9 cellular contexts compared by ENCODE assay signal in the genomic region with DNA sequence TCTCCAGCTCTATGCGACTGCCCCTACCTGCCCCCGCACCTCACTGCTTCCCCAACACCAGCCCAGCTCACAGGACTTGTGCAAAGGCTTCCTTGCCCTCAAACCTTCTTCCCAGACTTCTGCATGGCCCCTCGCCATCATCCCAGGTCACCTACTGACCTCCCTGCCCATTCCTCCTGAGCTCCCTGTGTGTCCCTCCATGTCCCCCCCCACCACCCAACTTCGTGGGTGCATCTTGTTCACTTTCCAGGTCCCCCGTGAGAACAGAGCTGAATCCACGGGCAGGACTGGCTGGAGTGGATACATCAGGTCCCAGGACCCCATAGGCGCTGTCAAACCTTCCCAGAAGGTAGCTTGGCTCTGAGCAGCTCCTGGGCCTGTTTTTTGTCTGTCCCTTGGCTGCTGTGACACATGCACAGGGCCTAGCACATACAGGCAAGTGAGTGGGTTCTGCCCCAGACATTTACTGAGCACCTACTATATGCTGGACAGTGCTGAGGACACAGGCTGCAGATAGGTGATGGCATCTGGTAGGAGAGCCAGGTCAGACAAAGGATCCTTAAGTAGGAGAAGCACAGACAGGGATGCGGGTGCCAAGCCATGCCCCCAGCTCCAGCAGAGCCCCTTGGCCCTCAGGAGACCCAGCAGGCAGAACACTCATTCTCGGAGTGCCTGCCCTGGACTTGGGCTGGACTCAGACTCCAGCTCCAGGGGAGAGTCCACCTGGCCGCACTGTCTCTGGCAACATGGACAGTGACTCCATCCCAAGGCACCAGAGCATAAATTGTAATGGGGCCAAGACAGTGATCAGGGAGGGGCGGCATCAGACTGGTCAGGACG. TPM values are rescaled to one million over a fixed set of nuclear protein-coding genes. Genes with fewer than 3 reads are reported as not detected.
DNase-seq lines count a peak whose midpoint lies in the region; ATAC-seq and TF ChIP-seq lines count a peak whose summit lies in the region.
"Had no signal": no experiment of that assay in that cellular context is flagged by ENCODE, and none has a peak within 500 bp of the region (broad histone marks: within the 10 kb centered on the region; RNA-seq: fewer than 3 reads in every experiment).

No MANE protein-coding gene starts in this region.

- in situ Hi-C loops in mammary epithelial cell (cut with MboI; ENCODE audit: low sequenced_read_pairs in 2 of 2) (no loop called here), GM13976 (cut with MboI; ENCODE audit: low sequenced_read_pairs, unreplicated experiment) (no loop called here)

- DNase-seq in T-helper 2 cell treated with Interferon-gamma antibody and Interleukin-4, amounts not matched to agents 5 μg/mL and 100 μg/mL, for 36 hours (ENCODE audit: low spot score) = no peak
- no peak for DNase-seq in T-helper 2 cell
- no peak for DNase-seq in mammary epithelial cell
- DNase-seq in mucosa of descending colon = peak in 2 of 3 donors; percentile 25 to 40
- peak in 1 of 2 donors; percentile 2 for DNase-seq in thyroid gland
- DNase-seq in HUDEP-2 (lab: John Stamatoyannopoulos, UW; ENCODE audit: unreplicated experiment in 76 of 76) = no peak
- DNase-seq in D341Med (ENCODE audit: low spot score) = no peak
- no peak for DNase-seq in GM13976 (ENCODE audit: low spot score)

- H3K27ac ChIP-seq in mammary epithelial cell (ENCODE audit: insufficient read depth, low read depth, low read length) (peak overlapping the region; percentile 17), thyroid gland (peak overlapping the region; percentile 77 to 79 (median 79))
- H3K27ac ChIP-seq: 22Rv1 had no signal

- H2AFZ ChIP-seq in mammary epithelial cell (ENCODE audit: low read depth, low read length) = no peak overlapping the region

- CTCF ChIA-PET in mammary epithelial cell (lab: Charles Lee; ENCODE audit: low non-redundant PET) = no interaction called here

- H3K9ac ChIP-seq in mammary epithelial cell (ENCODE audit: insufficient read depth, low read length) = no peak overlapping the region

- no peak for ATAC-seq in mucosa of descending colon

- peak overlapping the region; percentile 68 for H3K27ac Mint-ChIP-seq in T-helper 2 cell treated with Interferon-gamma antibody and Interleukin-4, amounts not matched to agents 5 μg/mL and 100 μg/mL, for 36 hours

- H3K4me1 ChIP-seq in mammary epithelial cell (ENCODE audit: insufficient read depth, low read length) = peaks cover 15% of the 10 kb centered on the region
- no peaks in the 10 kb centered on the region for H3K4me1 ChIP-seq in mucosa of descending colon (ENCODE audit: low read depth)
- H3K4me1 ChIP-seq in thyroid gland = peaks cover 23 to 32% of the 10 kb centered on the region in 2 donors

- H3K4me3 ChIP-seq in mammary epithelial cell (replicated peaks in 1 of 3; ENCODE audit: insufficient read depth in 1 of 3, low read depth in 2 of 3, low read length in 3 of 3) = no peak overlapping the region
- no peak overlapping the region for H3K4me3 ChIP-seq in mucosa of descending colon
- no peak overlapping the region for H3K4me3 ChIP-seq in thyroid gland (replicated peaks in 1 of 3)

- no peak overlapping the region for H3K4me2 ChIP-seq in mammary epithelial cell (ENCODE audit: insufficient read depth, low read depth, low read length)

- intact Hi-C loops in mammary epithelial cell (cut with micrococcal nuclease) = no loop called here
- intact Hi-C loops in mucosa of descending colon (cut with DNase I, micrococcal nuclease) = no loop called here
- intact Hi-C loops in thyroid gland (cut with DNase I) = loop anchor here (10.0 kb wide), 1 partner anchor 114 kb away; no protein-coding TSS in a partner anchor

- WGBS in mammary epithelial cell (ENCODE audit: low coverage, missing lambda C conversion rate) = 93% methylated on average over 11 of the region's 12 CpGs
- WGBS in thyroid gland, 2 donors = 90 to 91% methylated on average over 11 of the region's 12 CpGs

- no peak overlapping the region for H3K4me3 Mint-ChIP-seq in T-helper 2 cell treated with Interferon-gamma antibody and Interleukin-4, amounts not matched to agents 5 μg/mL and 100 μg/mL, for 36 hours

- BruUV-seq in mammary epithelial cell (replicated peaks; lab: Mats Ljungman, UMichigan) = no TSS peak

- H3K9me3 ChIP-seq in mammary epithelial cell (replicated peaks; ENCODE audit: insufficient read depth, low read length) (no peaks in the 10 kb centered on the region), mucosa of descending colon (no peaks in the 10 kb centered on the region), thyroid gland (no peaks in the 10 kb centered on the region)

- H3K79me2 ChIP-seq in mammary epithelial cell (ENCODE audit: insufficient read depth, low read length) = no peaks in the 10 kb centered on the region

- peaks cover 13% of the 10 kb centered on the region for H3K4me1 Mint-ChIP-seq in T-helper 2 cell treated with Interferon-gamma antibody and Interleukin-4, amounts not matched to agents 5 μg/mL and 100 μg/mL, for 36 hours (ENCODE audit: low read depth)

- H3K27me3 ChIP-seq in mammary epithelial cell (ENCODE audit: insufficient read depth, low read length) (no peaks in the 10 kb centered on the region), thyroid gland (no peaks in the 10 kb centered on the region)

- TF ChIP-seq CTCF in mammary epithelial cell (conservative IDR thresholded peaks at IDR 0.05 in 1 of 2, IDR thresholded peaks at IDR 0.05 in 1 of 2; ENCODE audit: extremely low read depth in 1 of 2, insufficient read depth in 1 of 2, low read depth in 1 of 2, low read length in 2 of 2) = no peak
- no peak for TF ChIP-seq CTCF in mucosa of descending colon (IDR thresholded peaks at IDR 0.05)
- no peak for TF ChIP-seq CTCF in thyroid gland (IDR thresholded peaks at IDR 0.05)
- TF ChIP-seq CTCF in GM13976 (IDR thresholded peaks at IDR 0.05; ENCODE audit: borderline replicate concordance, control extremely low read depth, extremely low read depth, insufficient read depth, missing control alignments) = no peak

- dilution Hi-C loops in mammary epithelial cell (cut with HindIII; ENCODE audit: low sequenced_read_pairs) = no loop called here

- H4K20me1 ChIP-seq in mammary epithelial cell (ENCODE audit: insufficient read depth, low read length) = no peaks in the 10 kb centered on the region

- H3K27me3 Mint-ChIP-seq in T-helper 2 cell treated with Interferon-gamma antibody and Interleukin-4, amounts not matched to agents 5 μg/mL and 100 μg/mL, for 36 hours (ENCODE audit: low read depth) = no peaks in the 10 kb centered on the region

- TF ChIP-seq POLR2A in thyroid gland (IDR thresholded peaks at IDR 0.05) = no peak

- H3K36me3 ChIP-seq in mammary epithelial cell (ENCODE audit: insufficient read depth, low read length) = peaks cover 4% of the 10 kb centered on the region
- no peaks in the 10 kb centered on the region for H3K36me3 ChIP-seq in mucosa of descending colon (ENCODE audit: low read depth)
- peaks cover 17 to 19% of the 10 kb centered on the region in 2 donors for H3K36me3 ChIP-seq in thyroid gland

- H3K36me3 Mint-ChIP-seq in T-helper 2 cell treated with Interferon-gamma antibody and Interleukin-4, amounts not matched to agents 5 μg/mL and 100 μg/mL, for 36 hours (ENCODE audit: low read depth) = peaks cover 3% of the 10 kb centered on the region

- H3K9me3 Mint-ChIP-seq in T-helper 2 cell treated with Interferon-gamma antibody and Interleukin-4, amounts not matched to agents 5 μg/mL and 100 μg/mL, for 36 hours = no peaks in the 10 kb centered on the region

RNA-seq across cellular contexts. Expression of a gene that starts 15.0 kb away (rescaled TPM):
- total RNA-seq in mammary epithelial cell (10 to 100 TPM; 50.2 to 92.2 TPM), mucosa of descending colon (10 to 100 TPM; 19.5 to 68.9 (median 23.2) TPM), thyroid gland (100 to 1,000 TPM in 2 of 4 donors, 10 to 100 TPM in 2; 82.9 to 168 (median 121) TPM)
- 48.5 TPM for polyA plus RNA-seq in mammary epithelial cell
- polyA minus RNA-seq in mammary epithelial cell = 69.2 TPM

RNA-seq across cellular contexts. Expression of a gene that starts 23.1 kb away (rescaled TPM):
- 10 to 100 TPM; 56.1 to 68.8 TPM for total RNA-seq in mammary epithelial cell
- polyA plus RNA-seq in mammary epithelial cell = 77.6 TPM
- 10.8 TPM for polyA minus RNA-seq in mammary epithelial cell
- 10 to 100 TPM; 39.1 to 47.8 (median 44.2) TPM for total RNA-seq in mucosa of descending colon
- total RNA-seq in thyroid gland = 10 to 100 TPM; 37.0 to 61.8 (median 49.1) TPM

Comparison
In these comparisons a context has a peak if more than half of its experiments do, and no peak if none do; other contexts are left out.
1. DNase-seq: peak in mucosa of descending colon (2 of 3); none in T-helper 2 cell treated with Interferon-gamma antibody and Interleukin-4, amounts not matched to agents 5 μg/mL and 100 μg/mL, for 36 hours (single experiment), T-helper 2 cell (0 of 5), mammary epithelial cell (single experiment), HUDEP-2 (0 of 76), D341Med (single experiment) and GM13976 (single experiment).